8 cellular contexts compared by ENCODE assay signal in the genomic region with DNA sequence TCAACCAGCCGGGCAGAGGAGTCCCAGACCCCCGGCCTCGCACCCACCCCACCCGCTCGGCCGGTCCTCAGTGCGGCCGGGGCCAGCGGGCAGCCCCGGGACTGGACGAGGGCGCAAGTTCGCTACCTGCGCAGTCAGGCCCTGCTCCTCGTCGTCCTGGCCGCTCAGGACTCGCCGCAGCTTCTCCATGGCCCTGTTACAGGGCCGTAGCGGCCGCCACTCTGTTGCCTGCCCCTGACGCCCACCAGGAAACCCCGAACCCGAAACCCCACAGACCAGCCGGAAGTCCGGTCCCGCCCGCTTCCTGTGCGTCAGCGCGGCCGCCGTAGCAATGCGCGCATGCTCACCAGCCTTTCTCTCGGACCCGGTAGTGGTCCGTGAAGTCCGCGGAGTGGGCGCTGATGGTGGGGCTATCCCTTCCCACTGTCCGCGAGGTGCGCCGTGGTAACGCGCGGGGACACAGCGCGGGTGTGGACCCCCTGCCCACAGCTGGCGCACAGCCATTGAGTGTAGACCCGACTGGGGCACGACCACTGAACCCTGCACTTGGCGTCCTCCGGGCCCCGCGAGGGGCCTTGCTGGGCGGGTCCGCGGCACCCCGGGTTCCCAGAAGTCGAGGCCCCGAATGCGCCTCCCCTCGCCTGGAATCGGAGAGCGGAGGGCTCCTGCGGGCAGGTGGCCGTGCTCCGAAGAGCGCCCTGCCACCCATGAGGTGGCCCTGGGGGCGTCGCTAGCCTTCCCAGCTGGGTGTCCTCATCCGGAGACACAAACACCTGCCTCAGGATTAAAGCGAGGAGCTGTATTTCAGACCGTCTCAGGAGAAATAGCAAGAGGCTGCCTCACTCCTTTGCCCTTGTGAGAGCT. TPM values are rescaled to one million over a fixed set of nuclear protein-coding genes. Genes with fewer than 3 reads are reported as not detected.
A peak's percentile ranks its signal among the peaks of the same experiment; 100 is the strongest.
DNase-seq lines count a peak whose midpoint lies in the region; ATAC-seq and TF ChIP-seq lines count a peak whose summit lies in the region.

A gene (minus strand): TSS at position 253 of the 864 bp plus-strand sequence. CDS start 64 bp downstream, at position 189.

- peak within 1 kb of the TSS; percentile 99 for H3K23ac ChIP-seq in IMR-90 (ENCODE audit: low read depth, low read length)

- H3K14ac ChIP-seq in IMR-90 (replicated peaks; ENCODE audit: low read depth, low read length) = peak within 1 kb of the TSS; percentile 97

- H2AFZ ChIP-seq in IMR-90 (replicated peaks; ENCODE audit: low read length, poor library complexity) = peak within 1 kb of the TSS; percentile 100

- H3K79me1 ChIP-seq in IMR-90 (ENCODE audit: low read depth in 1 of 2, low read length in 2 of 2) = peaks cover 10 to 49% of the 10 kb centered on the region in 2 experiments; a peak in 3 of 4 replicates

- WGBS in IMR-90 (ENCODE audit: extremely low coverage in 2 of 2, insufficient read length in 1 of 2), 2 experiments = 1% methylated on average over 17 of the region's 77 CpGs; no CpG with 5 or more reads in 1 of the 2 experiments

- POLR2A ChIA-PET in IMR-90 (lab: Charles Lee; ENCODE audit: unreplicated experiment) = no interaction called here

- H3K18ac ChIP-seq in IMR-90 (ENCODE audit: low read depth, low read length) = peak within 1 kb of the TSS; percentile 70; the same call in 1 of the 2 replicates

- H3K4me1 ChIP-seq in IMR-90 (ENCODE audit: control insufficient read depth, insufficient read depth, low read length) = no peaks in the 10 kb centered on the region; the same call in 1 of the 2 replicates

- peak within 1 kb of the TSS; percentile 97 for H3K4me2 ChIP-seq in IMR-90 (ENCODE audit: low read depth, low read length)

- H3K27ac Mint-ChIP-seq in activated T-helper 17 cell treated with anti-CD3 and anti-CD28 coated beads, Interleukin-2, amount 50 U/mL, for 72 hours = peak within 1 kb of the TSS; percentile 92
- H3K27ac Mint-ChIP-seq in nephron = peak within 1 kb of the TSS; percentile 77 to 88 (median 84)

- H2AK9ac ChIP-seq in IMR-90 (replicated peaks; ENCODE audit: low read depth, low read length, poor library complexity) = peak within 1 kb of the TSS; percentile 97

- H3K36me3 ChIP-seq in IMR-90 (ENCODE audit: control insufficient read depth, insufficient read depth, low read length) = peaks cover 6% of the 10 kb centered on the region

- no peaks in the 10 kb centered on the region for H3K9me3 ChIP-seq in IMR-90 (ENCODE audit: control insufficient read depth, insufficient read depth, low read length)

- peak; percentile 85 for TF ChIP-seq POLR2A in IMR-90 (IDR thresholded peaks at IDR 0.05; ENCODE audit: low read depth, low read length)

- intact Hi-C loops in IMR-90 (cut with micrococcal nuclease) = loop anchor here (2.0 kb wide), 1 partner anchor 40 kb away; a partner anchor contains a TSS

- H3K4me3 ChIP-seq in IMR-90 (ENCODE audit: insufficient read depth, low read depth, low read length) = peak within 1 kb of the TSS; percentile 82
- peak within 1 kb of the TSS; percentile 62 for H3K4me3 ChIP-seq in fibroblast of pulmonary artery (replicated peaks; ENCODE audit: low read depth, low read length)

- peaks cover 12% of the 10 kb centered on the region for H3K9me1 ChIP-seq in IMR-90 (ENCODE audit: insufficient read depth, low read length)

- H3K4me1 Mint-ChIP-seq in activated T-helper 17 cell treated with anti-CD3 and anti-CD28 coated beads, Interleukin-2, amount 50 U/mL, for 72 hours = peaks cover 6% of the 10 kb centered on the region
- H3K4me1 Mint-ChIP-seq in nephron = peaks cover 27% of the 10 kb centered on the region

- H3K4me3 Mint-ChIP-seq in activated T-helper 17 cell treated with anti-CD3 and anti-CD28 coated beads, Interleukin-2, amount 50 U/mL, for 72 hours = peak within 1 kb of the TSS; percentile 91
- peak within 1 kb of the TSS; percentile 93 to 99 (median 95) for H3K4me3 Mint-ChIP-seq in nephron

- H2BK20ac ChIP-seq in IMR-90 (ENCODE audit: low read depth, low read length) = no peak within 1 kb of the TSS

- TF ChIP-seq CTCF in IMR-90 (conservative IDR thresholded peaks at IDR 0.05; ENCODE audit: low read depth, low read length) (no peak), fibroblast of pulmonary artery (IDR thresholded peaks at IDR 0.05; ENCODE audit: low read length, missing control alignments) (no peak), nephron (IDR thresholded peaks at IDR 0.05; ENCODE audit: unreplicated experiment in 3 of 3) (no peak)

- BruUV-seq in IMR-90 (replicated peaks; lab: Mats Ljungman, UMichigan) = no TSS peak

- DNase-seq in DMS79 (lab: John Stamatoyannopoulos, UW) (peak; percentile 61), IMR-90 (peak; percentile 83), RPMI7951 (ENCODE audit: low read depth) (peak; percentile 80), fibroblast of pulmonary artery (ENCODE audit: low read depth) (peak; percentile 88)
- peak; percentile 90 for DNase-seq in stimulated activated naive CD8-positive, alpha-beta T cell treated with anti-CD3 and anti-CD28 coated beads, Interleukin-15, Interleukin-2, amounts not matched to agents 100 U/mL and 50 U/mL, for 24 hours

- ATAC-seq in GM21529 (IDR thresholded peaks at IDR 0.05; ENCODE audit: unreplicated experiment) (peak; percentile 94), IMR-90 (ENCODE audit: low read depth) (peak; percentile 98)
- peak; percentile 93 for ATAC-seq in activated T-helper 17 cell treated with anti-CD3 and anti-CD28 coated beads, Interleukin-2, amount 50 U/mL, for 72 hours (replicated peaks)
- peak; percentile 87 for ATAC-seq in stimulated activated naive CD8-positive, alpha-beta T cell treated with anti-CD3 and anti-CD28 coated beads, Interleukin-15, Interleukin-2, amounts not matched to agents 100 U/mL and 50 U/mL, for 24 hours

- H4K91ac ChIP-seq in IMR-90 (ENCODE audit: insufficient read depth, low read depth, low read length) = peak within 1 kb of the TSS; percentile 93

- H2BK5ac ChIP-seq in IMR-90 (ENCODE audit: low read depth, low read length, poor library complexity, severe bottlenecking) = peak within 1 kb of the TSS; percentile 87

- TF ChIP-seq RAD21 in IMR-90 (IDR thresholded peaks at IDR 0.05; ENCODE audit: low read length) = no peak

- H3K27me3 Mint-ChIP-seq in activated T-helper 17 cell treated with anti-CD3 and anti-CD28 coated beads, Interleukin-2, amount 50 U/mL, for 72 hours = no peaks in the 10 kb centered on the region
- H3K27me3 Mint-ChIP-seq in nephron (ENCODE audit: low read depth) = peaks cover 5% of the 10 kb centered on the region

- peak within 1 kb of the TSS; percentile 23 for H2AK5ac ChIP-seq in IMR-90 (ENCODE audit: low read depth, low read length)

- H3K27me3 ChIP-seq in IMR-90 (ENCODE audit: control insufficient read depth, insufficient read depth, low read length) = no peaks in the 10 kb centered on the region; the same call in 1 of the 2 replicates

- peak within 1 kb of the TSS; percentile 72 for H3K56ac ChIP-seq in IMR-90 (ENCODE audit: extremely low read depth, insufficient read depth, low read length)

- H2BK15ac ChIP-seq in IMR-90 (ENCODE audit: low read depth, low read length) = no peak within 1 kb of the TSS

- dilution Hi-C loops in IMR-90 (cut with HindIII; ENCODE audit: low sequenced_read_pairs, unreplicated experiment) = no loop called here

- CTCF ChIA-PET in IMR-90 (lab: Yijun Ruan, JAX) = no interaction called here

- peaks cover 6% of the 10 kb centered on the region for H3K36me3 Mint-ChIP-seq in activated T-helper 17 cell treated with anti-CD3 and anti-CD28 coated beads, Interleukin-2, amount 50 U/mL, for 72 hours (ENCODE audit: low read depth)
- H3K36me3 Mint-ChIP-seq in nephron (ENCODE audit: low read depth) = peaks cover 3% of the 10 kb centered on the region

- H4K5ac ChIP-seq in IMR-90 (ENCODE audit: low read depth, low read length) = peak within 1 kb of the TSS; percentile 96

- H3K4ac ChIP-seq in IMR-90 (ENCODE audit: low read depth, low read length) = peak within 1 kb of the TSS; percentile 99

- no peaks in the 10 kb centered on the region for H3K9me3 Mint-ChIP-seq in activated T-helper 17 cell treated with anti-CD3 and anti-CD28 coated beads, Interleukin-2, amount 50 U/mL, for 72 hours
- no peaks in the 10 kb centered on the region for H3K9me3 Mint-ChIP-seq in nephron

- peaks cover 36% of the 10 kb centered on the region for H4K20me1 ChIP-seq in IMR-90 (ENCODE audit: insufficient read depth, low read length)

- H3K27ac ChIP-seq in IMR-90 (ENCODE audit: insufficient read depth, low read length) = peak within 1 kb of the TSS; percentile 91

- H3K9ac ChIP-seq in IMR-90 (ENCODE audit: low read depth, low read length) = peak within 1 kb of the TSS; percentile 90

- peak within 1 kb of the TSS; percentile 85 to 98 for H4K8ac ChIP-seq in IMR-90 (ENCODE audit: low read depth in 2 of 2, low read length in 2 of 2)

- peak within 1 kb of the TSS; percentile 79 for H2BK120ac ChIP-seq in IMR-90 (ENCODE audit: low read depth, low read length)

- in situ Hi-C loops in IMR-90 (cut with MboI; ENCODE audit: low sequenced_read_pairs) = no loop called here

TF ChIP-seq in IMR-90, 13 proteins besides CTCF, POLR2A, EP300 and RAD21:
- TF ChIP-seq RFX5 (IDR thresholded peaks at IDR 0.05; ENCODE audit: low read depth, low read length) (no peak), SMC3 (IDR thresholded peaks at IDR 0.05; ENCODE audit: low read depth, low read length) (no peak), CHD1 (IDR thresholded peaks at IDR 0.05; ENCODE audit: low read depth, low read length) (no peak), CEBPB (IDR thresholded peaks at IDR 0.05; ENCODE audit: low read depth, low read length) (no peak), MAZ (IDR thresholded peaks at IDR 0.05; ENCODE audit: borderline replicate concordance, low read depth, low read length) (no peak), NFE2L2 (IDR thresholded peaks at IDR 0.05; ENCODE audit: low read depth, low read length) (no peak), BHLHE40 (IDR thresholded peaks at IDR 0.05; ENCODE audit: low read depth, low read length) (no peak), FOS (IDR thresholded peaks at IDR 0.05; ENCODE audit: low read depth, low read length) (no peak)
- TF ChIP-seq, protein P1, sequence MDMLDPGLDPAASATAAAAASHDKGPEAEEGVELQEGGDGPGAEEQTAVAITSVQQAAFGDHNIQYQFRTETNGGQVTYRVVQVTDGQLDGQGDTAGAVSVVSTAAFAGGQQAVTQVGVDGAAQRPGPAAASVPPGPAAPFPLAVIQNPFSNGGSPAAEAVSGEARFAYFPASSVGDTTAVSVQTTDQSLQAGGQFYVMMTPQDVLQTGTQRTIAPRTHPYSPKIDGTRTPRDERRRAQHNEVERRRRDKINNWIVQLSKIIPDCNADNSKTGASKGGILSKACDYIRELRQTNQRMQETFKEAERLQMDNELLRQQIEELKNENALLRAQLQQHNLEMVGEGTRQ (IDR thresholded peaks at IDR 0.05; ENCODE audit: low read depth, low read length) = no peak

RNA-seq across cellular contexts. Expression of the gene that starts here (rescaled TPM):
- total RNA-seq in IMR-90 (2012; rRNA removed) = 10.2 and 31.9 TPM in 2 replicates
- polyA plus RNA-seq in IMR-90 (2012; rRNA removed) = 42.1 and 45.8 TPM in 2 replicates
- 51.6 and 81.2 TPM in 2 replicates for polyA plus RNA-seq in IMR-90 (2012; cell fraction: cytosol; rRNA removed)
- polyA plus RNA-seq in IMR-90 (2012; cell fraction: nucleus; rRNA removed; ENCODE audit: low replicate concordance) = 20.7 and 59.5 TPM in 2 replicates
- 62.3 and 73.1 TPM in 2 replicates for total RNA-seq in RPMI7951 (2014; rRNA removed; shearing (Covaris generic))
- 10 to 100 TPM; 40.1 to 43.8 TPM for total RNA-seq in activated T-helper 17 cell treated with anti-CD3 and anti-CD28 coated beads, Interleukin-2, amount 50 U/mL, for 72 hours

Comparison
In these comparisons a context has a peak if more than half of its experiments do, and no peak if none do; other contexts are left out.
1. Peak in every context shown above with its lines: DNase-seq, ATAC-seq, H3K4me3 ChIP-seq and H3K27ac ChIP-seq.